18 cellular contexts compared by ENCODE assay signal in genomic region chr2:33532966-33533365, GRCh38. TPM values are rescaled to one million over a fixed set of nuclear protein-coding genes. Genes with fewer than 3 reads are reported as not detected.
DNase-seq lines count a peak whose midpoint lies in the region; ATAC-seq, FAIRE-seq and TF ChIP-seq lines count a peak whose summit lies in the region.
"Had no signal": no experiment of that assay in that cellular context is flagged by ENCODE, and none has a peak within 500 bp of the region (broad histone marks: within the 10 kb centered on the region; RNA-seq: fewer than 3 reads in every experiment).

No MANE protein-coding gene starts in this region.

- ATAC-seq in GM12878, result no peak
- no peak for ATAC-seq in stimulated activated memory B cell treated with anti-CD40 and anti-IgM and Interleukin-4, amounts not matched to agents 10 μg/mL and 1 μg/mL and 100 μg/mL, for 72 hours
- no peak for ATAC-seq in HG02642 (IDR thresholded peaks at IDR 0.05; ENCODE audit: poor library complexity, unreplicated experiment)
- no peak for ATAC-seq in HG03439 (IDR thresholded peaks at IDR 0.05; ENCODE audit: unreplicated experiment)
- ATAC-seq: K562 had no signal

- TF ChIP-seq POLR2A in GM12878 (IDR thresholded peaks at IDR 0.05; ENCODE audit: low read depth, low read length), result no peak

- H3K9me3 ChIP-seq in GM12878 (replicated peaks; ENCODE audit: control insufficient read depth, insufficient read depth, low read length) (no peaks in the 10 kb centered on the region; the same call in 2 of the 3 replicates), right atrium auricular region (no peaks in the 10 kb centered on the region)
- H3K9me3 ChIP-seq: BE2C had no signal

- no peak overlapping the region for H3K4me2 ChIP-seq in GM12878 (ENCODE audit: control insufficient read depth, insufficient read depth)

- SMC1A ChIA-PET in GM12878 (lab: Charles Lee; ENCODE audit: uncharacterized antibody, unreplicated experiment), result interaction anchor here (0.7 to 1.3 kb wide), 3 partner anchors 31 to 55 kb away, joined by 3 to 5 read pairs (median 3); no protein-coding TSS in a partner anchor

- H3K79me2 ChIP-seq in GM12878 (ENCODE audit: control insufficient read depth, insufficient read depth, low read length), result peaks cover 10% of the 10 kb centered on the region

- H3K4me3 Mint-ChIP-seq in IgD-negative memory B cell, result peak overlapping the region in 1 of 4 donors; percentile 7
- H3K4me3 Mint-ChIP-seq in stimulated activated memory B cell treated with anti-CD40 and anti-IgM and Interleukin-4, amounts not matched to agents 10 μg/mL and 1 μg/mL and 100 μg/mL, for 72 hours, result no peak overlapping the region
- H3K4me3 Mint-ChIP-seq: CD4-positive, alpha-beta memory T cell had no signal

- no peaks in the 10 kb centered on the region for H3K9me3 Mint-ChIP-seq in IgD-negative memory B cell
- H3K9me3 Mint-ChIP-seq in stimulated activated memory B cell treated with anti-CD40 and anti-IgM and Interleukin-4, amounts not matched to agents 10 μg/mL and 1 μg/mL and 100 μg/mL, for 72 hours, result no peaks in the 10 kb centered on the region
- H3K9me3 Mint-ChIP-seq: CD4-positive, alpha-beta memory T cell had no signal

- FAIRE-seq in GM12878 (lab: Jason Lieb, UNC), result no peak
- FAIRE-seq: K562 had no signal

- CTCF ChIA-PET in GM12878 (lab: Yijun Ruan, JAX), result no interaction called here

- in situ Hi-C loops in GM12878 (cut with MboI), result no loop called here

- H3K4me3 ChIP-seq in GM12878 (no peak overlapping the region), right atrium auricular region (no peak overlapping the region)
- H3K4me3 ChIP-seq: K562 had no signal

- no peak for TF ChIP-seq RAD21 in GM12878 (IDR thresholded peaks at IDR 0.05; ENCODE audit: insufficient read depth, low read depth, low read length)

- DNase-seq in GM12878 (ENCODE audit: low read depth, low spot score) (no peak), right atrium auricular region (ENCODE audit: low spot score) (no peak)
- DNase-seq in activated CD4-positive, alpha-beta T cell treated with anti-CD3 and anti-CD28 coated beads for 4 hours, result no peak
- DNase-seq: BE2C; Calu3; CD4-positive, alpha-beta memory T cell; HCEC 1CT; NCI-H1417 treated with DMSO at 0.1 percent for 48 hours; NCI-H1930; NCI-H2171 treated with DMSO at 0.1 percent for 48 hours; NCI-H446 treated with DMSO at 0.1 percent for 48 hours; NK-92 treated with Interleukin-12 subunit alpha and Interleukin-12 subunit beta, amount 100 ng/mL, for 24 hours; PC-3 had no signal

- peaks cover 46% of the 10 kb centered on the region for H3K4me1 ChIP-seq in GM12878 (ENCODE audit: control insufficient read depth, insufficient read depth, low read length)
- H3K4me1 ChIP-seq in right atrium auricular region, result peaks cover 0 to 32% of the 10 kb centered on the region in 2 donors
- H3K4me1 ChIP-seq: BE2C had no signal

- H3K36me3 Mint-ChIP-seq in IgD-negative memory B cell, result peaks cover 24% of the 10 kb centered on the region
- peaks cover 71% of the 10 kb centered on the region for H3K36me3 Mint-ChIP-seq in stimulated activated memory B cell treated with anti-CD40 and anti-IgM and Interleukin-4, amounts not matched to agents 10 μg/mL and 1 μg/mL and 100 μg/mL, for 72 hours

- H3K4me1 Mint-ChIP-seq in IgD-negative memory B cell, result peaks cover 42 to 55% (median 46%) of the 10 kb centered on the region in 3 donors
- peaks cover 53% of the 10 kb centered on the region for H3K4me1 Mint-ChIP-seq in stimulated activated memory B cell treated with anti-CD40 and anti-IgM and Interleukin-4, amounts not matched to agents 10 μg/mL and 1 μg/mL and 100 μg/mL, for 72 hours
- H3K4me1 Mint-ChIP-seq: CD4-positive, alpha-beta memory T cell had no signal

- H3K36me3 ChIP-seq in GM12878 (ENCODE audit: control insufficient read depth in 2 of 2, insufficient read depth in 2 of 2, low read length in 1 of 2) (peaks cover 3 to 48% of the 10 kb centered on the region in 2 experiments), right atrium auricular region (peaks cover 4% of the 10 kb centered on the region)
- H3K36me3 ChIP-seq: BE2C had no signal

- no peaks in the 10 kb centered on the region for H3K27me3 ChIP-seq in GM12878 (replicated peaks in 1 of 2; ENCODE audit: control insufficient read depth in 2 of 2, insufficient read depth in 2 of 2, low read length in 1 of 2)
- no peaks in the 10 kb centered on the region for H3K27me3 ChIP-seq in right atrium auricular region

- H3K27ac ChIP-seq in GM12878 (ENCODE audit: control insufficient read depth, insufficient read depth), result peak overlapping the region; percentile 38; the same call in 1 of the 2 replicates
- H3K27ac ChIP-seq in right atrium auricular region, result peak overlapping the region; percentile 79 to 84

- H2AFZ ChIP-seq in GM12878 (ENCODE audit: control insufficient read depth, low read depth, low read length), result no peak overlapping the region

- WGBS in GM12878 (ENCODE audit: insufficient coverage, insufficient replicate concordance, low lambda C conversion rate, missing lambda C conversion rate), result 81% methylated on average over 2 of the region's 2 CpGs

- TF ChIP-seq CTCF in GM12878 (IDR thresholded peaks at IDR 0.05 in 2 of 3, conservative IDR thresholded peaks at IDR 0.05 in 1 of 3; ENCODE audit: control insufficient read depth in 2 of 3, extremely low read depth in 1 of 3, insufficient read depth in 1 of 3, low read depth in 3 of 3, low read length in 3 of 3), result no peak
- no peak for TF ChIP-seq CTCF in right atrium auricular region (IDR thresholded peaks at IDR 0.05)

- H4K20me1 ChIP-seq in GM12878 (ENCODE audit: control insufficient read depth, insufficient read depth), result no peaks in the 10 kb centered on the region

- POLR2A ChIA-PET in GM12878 (lab: Charles Lee), result interaction anchor here (1.1 kb wide), 1 partner anchor 56 kb away, joined by 3 read pairs; no protein-coding TSS in a partner anchor

- RAD21 ChIA-PET in GM12878 (lab: Charles Lee; ENCODE audit: unreplicated experiment), result no interaction called here

- no peak for TF ChIP-seq EP300 in GM12878 (IDR thresholded peaks at IDR 0.05; ENCODE audit: borderline replicate concordance in 1 of 2, control insufficient read depth in 1 of 2, low read depth in 2 of 2, low read length in 2 of 2)

- peak overlapping the region in 2 of 3 donors; percentile 98 to 99 for H3K27ac Mint-ChIP-seq in IgD-negative memory B cell
- peak overlapping the region; percentile 99 for H3K27ac Mint-ChIP-seq in stimulated activated memory B cell treated with anti-CD40 and anti-IgM and Interleukin-4, amounts not matched to agents 10 μg/mL and 1 μg/mL and 100 μg/mL, for 72 hours
- H3K27ac Mint-ChIP-seq: CD4-positive, alpha-beta memory T cell had no signal

- intact Hi-C loops in GM12878 (cut with micrococcal nuclease; ENCODE audit: unreplicated experiment), result no loop called here

- H3K27me3 Mint-ChIP-seq in IgD-negative memory B cell, result no peaks in the 10 kb centered on the region
- H3K27me3 Mint-ChIP-seq in stimulated activated memory B cell treated with anti-CD40 and anti-IgM and Interleukin-4, amounts not matched to agents 10 μg/mL and 1 μg/mL and 100 μg/mL, for 72 hours, result no peaks in the 10 kb centered on the region
- H3K27me3 Mint-ChIP-seq: CD4-positive, alpha-beta memory T cell had no signal

- no peak overlapping the region for H3K9ac ChIP-seq in GM12878 (ENCODE audit: control insufficient read depth, insufficient read depth, low read length)

- no TSS peak for BruUV-seq in GM12878 (replicated peaks; lab: Mats Ljungman, UMichigan)

TF ChIP-seq in GM12878, 131 proteins besides CTCF, POLR2A, EP300 and RAD21:
- TF ChIP-seq KLF5 (IDR thresholded peaks at IDR 0.05; ENCODE audit: partially characterized antibody) (no peak), ZNF24 (IDR thresholded peaks at IDR 0.05) (no peak), ZZZ3 (IDR thresholded peaks at IDR 0.05; ENCODE audit: control insufficient read depth, insufficient read length, low read depth) (no peak), POLR2AphosphoS5 (IDR thresholded peaks at IDR 0.05; ENCODE audit: low read length) (no peak), HSF1 (IDR thresholded peaks at IDR 0.05; ENCODE audit: low read depth, low read length) (no peak)

RNA-seq across cellular contexts. Expression of gene RASGRP3, which starts 56.5 kb away (rescaled TPM):
- polyA plus RNA-seq in IgD-negative memory B cell (82.4 TPM), GM12878 (2011; rRNA removed) (42.2 and 46.6 TPM in 2 replicates), GM12878 (2014; fragmentation: Illumina TruSeq; extraction: Trizol) (72.9 and 79.7 TPM in 2 replicates), GM12878 (2014; fragmentation: Nextera tagmentation; extraction: Ambion mirVana) (10 to 100 TPM; 31.6 to 40.2 TPM), GM12878 (2014; rRNA removed) (74.4 and 77.6 TPM in 2 replicates), GM12878 (2016; fragmentation: Nextera tagmentation; extraction: Ambion mirVana) (10 to 100 TPM; 64.4 to 65.1 TPM)
- 228 and 235 TPM in 2 replicates for total RNA-seq in GM12878 (2013; cell fraction: nucleolus; rRNA removed)
- total RNA-seq in GM12878 (2014; rRNA removed) (106 and 107 TPM in 2 replicates), GM12878 (2014; rRNA removed; fragmentation: Illumina TruSeq; extraction: Trizol) (88.8 and 91.2 TPM in 2 replicates), GM12878 (2021) (61.7 and 64.5 TPM in 2 replicates), right atrium auricular region (10 to 100 TPM; 50.0 to 56.3 TPM)
- 104 TPM for polyA plus RNA-seq in GM12878 (2011; ENCODE audit: low read depth)
- polyA plus RNA-seq in GM12878 (2011; cell fraction: cytosol; rRNA removed), result 30.6 and 42.1 TPM in 2 replicates
- polyA plus RNA-seq in GM12878 (2011; cell fraction: nucleus; rRNA removed), result 41.1 and 62.6 TPM in 2 replicates
- 105 and 110 TPM in 2 replicates for polyA plus RNA-seq in GM12878 (2012)
- polyA minus RNA-seq in GM12878 (2011; rRNA and poly(A)+ RNA removed), result 51.7 and 81.6 TPM in 2 replicates
- 16.2 and 16.8 TPM in 2 replicates for polyA minus RNA-seq in GM12878 (2011; cell fraction: cytosol; rRNA and poly(A)+ RNA removed)
- 30.9 and 34.6 TPM in 2 replicates for polyA minus RNA-seq in GM12878 (2011; cell fraction: nucleus; rRNA and poly(A)+ RNA removed)
